ENCODE assay signal across 9 cellular contexts in the genomic region with DNA sequence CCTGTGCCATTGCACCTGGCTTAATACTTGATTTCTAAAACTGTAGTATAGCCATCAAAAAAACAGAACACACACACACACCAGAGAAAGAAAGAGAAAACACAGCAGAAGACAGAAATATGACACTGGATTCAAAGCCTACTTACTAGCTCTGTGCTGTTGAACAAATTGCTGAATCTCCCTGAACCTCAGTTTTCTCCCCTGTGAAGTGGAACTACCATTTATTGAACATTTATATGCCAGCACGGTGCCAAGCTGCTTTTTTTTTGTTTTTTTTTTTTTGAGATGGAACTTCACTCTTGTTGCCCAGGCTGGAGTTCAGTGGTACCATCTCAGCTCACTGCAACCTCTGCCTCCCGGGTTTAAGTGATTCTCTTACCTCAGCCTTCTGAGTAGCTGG. TPM values are rescaled to one million over a fixed set of nuclear protein-coding genes. Genes with fewer than 3 reads are reported as not detected.
"Had no signal": no experiment of that assay in that cellular context is flagged by ENCODE, and none has a peak within 500 bp of the region (broad histone marks: within the 10 kb centered on the region; RNA-seq: fewer than 3 reads in every experiment).

No MANE protein-coding gene starts in this region.

- H3K4me3 ChIP-seq: GM12878 had no signal

- FAIRE-seq: G401.6, GM12878, GM12891, GM12892, GM18507, GM19239 had no signal

- DNase-seq: GDM1, GF-D8 had no signal

RNA-seq across cellular contexts. Expression of a gene that starts 13.2 kb away (rescaled TPM):
- total RNA-seq: G401 had no signal

RNA-seq across cellular contexts. Expression of a gene that starts 17.6 kb away (rescaled TPM):
- total RNA-seq: GM12878 had no signal
